Comparison of ENCODE assay signal across 6 cellular contexts in the genomic region with DNA sequence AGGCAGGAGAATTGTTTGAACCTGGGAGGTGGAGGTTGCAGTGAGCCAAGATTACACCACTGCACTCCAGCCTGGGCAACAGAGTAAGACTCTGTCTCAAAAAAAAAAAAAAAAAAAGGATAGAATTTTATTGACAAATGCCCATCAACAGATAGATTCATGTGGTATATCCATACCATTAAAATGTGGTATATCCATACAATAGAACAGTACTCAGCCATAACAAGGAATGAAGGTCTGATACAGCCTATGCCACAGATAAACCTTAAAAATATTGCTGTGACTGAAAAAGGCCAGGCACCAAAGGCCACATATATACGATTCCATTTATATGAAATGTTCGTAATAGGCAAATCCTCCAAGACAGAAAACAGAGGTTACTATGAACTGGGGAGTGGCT.
"Had no signal": no experiment of that assay in that cellular context is flagged by ENCODE, and none has a peak within 500 bp of the region (broad histone marks: within the 10 kb centered on the region; RNA-seq: fewer than 3 reads in every experiment).

No MANE protein-coding gene starts in this region.

- H3K4me3 ChIP-seq: GM12878 had no signal

- DNase-seq: GDM1, GF-D8 had no signal

- ATAC-seq: GM12878 had no signal

- FAIRE-seq: GM12878, GM12891, GM12892, GM18507 had no signal
